ENCODE assay signal across 8 cellular contexts in genomic region chr7:50068026-50068425, GRCh38. TPM values are rescaled to one million over a fixed set of nuclear protein-coding genes. Genes with fewer than 3 reads are reported as not detected.
A peak's percentile ranks its signal among the peaks of the same experiment; 100 is the strongest.
DNase-seq lines count a peak whose midpoint lies in the region; ATAC-seq and TF ChIP-seq lines count a peak whose summit lies in the region.

No MANE protein-coding gene starts in this region.

- H3K4me3 ChIP-seq in iPS DF 6.9 (ENCODE audit: low read length) (no peak overlapping the region), tibial artery (peak overlapping the region; percentile 56 to 60)

- intact Hi-C loops in activated B cell treated with CpG ODN at 0.5 μM for 24 hours (cut with micrococcal nuclease) (no loop called here), tibial artery (cut with DNase I; ENCODE audit: low total_unique reads) (no loop called here)

- peak overlapping the region; percentile 81 for H3K4me3 Mint-ChIP-seq in activated B cell treated with CpG ODN at 0.5 μM for 24 hours

- POLR2A ChIA-PET in activated B cell treated with CpG ODN at 0.5 μM for 24 hours (lab: Charles Lee): interaction anchor here (1.5 kb wide), 1 partner anchor 382 kb away, joined by 4 read pairs; the partner anchor contains the start of gene FIGNL1

- peaks cover 21% of the 10 kb centered on the region for H3K4me1 Mint-ChIP-seq in activated B cell treated with CpG ODN at 0.5 μM for 24 hours

- peak overlapping the region; percentile 91 for H3K27ac Mint-ChIP-seq in activated B cell treated with CpG ODN at 0.5 μM for 24 hours

- peaks cover 2% of the 10 kb centered on the region for H3K9me3 ChIP-seq in iPS DF 6.9 (ENCODE audit: control insufficient read depth, insufficient read depth, low read length)
- H3K9me3 ChIP-seq in tibial artery: peaks cover under 1 to 15% (median under 1%) of the 10 kb centered on the region in 3 donors

- no peaks in the 10 kb centered on the region for H3K27me3 ChIP-seq in iPS DF 6.9 (ENCODE audit: control insufficient read depth, insufficient read depth, low read length)
- no peaks in the 10 kb centered on the region for H3K27me3 ChIP-seq in tibial artery

- H3K36me3 Mint-ChIP-seq in activated B cell treated with CpG ODN at 0.5 μM for 24 hours (ENCODE audit: low read depth): peaks cover 4% of the 10 kb centered on the region

- H3K27ac ChIP-seq in iPS DF 6.9 (ENCODE audit: low read length) (no peak overlapping the region), tibial artery (no peak overlapping the region)

- H3K4me1 ChIP-seq in iPS DF 6.9 (ENCODE audit: control insufficient read depth, insufficient read depth, low read length): peaks cover 3% of the 10 kb centered on the region; the same call in 1 of the 2 replicates
- H3K4me1 ChIP-seq in tibial artery: peaks cover 0 to 16% (median 14%) of the 10 kb centered on the region in 4 donors

- no CpG with 5 or more reads among the region's 2 CpGs for WGBS in iPS DF 6.9 (ENCODE audit: insufficient coverage, insufficient read length)

- H3K9me3 Mint-ChIP-seq in activated B cell treated with CpG ODN at 0.5 μM for 24 hours: peaks cover 11% of the 10 kb centered on the region

- H3K27me3 Mint-ChIP-seq in activated B cell treated with CpG ODN at 0.5 μM for 24 hours: peaks cover under 1% of the 10 kb centered on the region

- no peak for TF ChIP-seq CTCF in activated B cell treated with CpG ODN at 0.5 μM for 24 hours (IDR thresholded peaks at IDR 0.05)
- peak in 1 of 2 experiments; percentile 25 for TF ChIP-seq CTCF in tibial artery (IDR thresholded peaks at IDR 0.05)

- DNase-seq in activated CD4-positive, CD25-positive, alpha-beta regulatory T cell (lab: John Stamatoyannopoulos, UW): no peak
- DNase-seq in activated B cell treated with CpG ODN at 0.5 μM for 24 hours (no peak), iPS DF 6.9 (ENCODE audit: low read depth, low spot score) (peak; percentile 0), tibial artery (no peak), activated gamma-delta T cell treated with Interleukin-2 at 50 U/mL for 16 hours (no peak)

- ATAC-seq in activated CD4-positive, CD25-positive, alpha-beta regulatory T cell treated with anti-CD3 and anti-CD28 coated beads, Interleukin-2, amount 50 U/mL, for 24 hours: peak; percentile 42 to 46
- ATAC-seq in HG03442 (IDR thresholded peaks at IDR 0.05; ENCODE audit: unreplicated experiment) (peak; percentile 46), activated B cell treated with CpG ODN at 0.5 μM for 24 hours (ENCODE audit: low read depth) (peak; percentile 59), GM18870 (IDR thresholded peaks at IDR 0.05; ENCODE audit: unreplicated experiment) (no peak)

- H3K36me3 ChIP-seq in iPS DF 6.9 (ENCODE audit: control insufficient read depth, insufficient read depth, low read length) (no peaks in the 10 kb centered on the region), tibial artery (no peaks in the 10 kb centered on the region)

- CTCF ChIA-PET in activated B cell treated with CpG ODN at 0.5 μM for 24 hours (lab: Charles Lee): interaction anchor here (0.6 to 1.8 kb wide), 3 partner anchors 25 to 1093 kb away, joined by 3 to 21 read pairs (median 5); partner anchors contain the start of gene ZPBP

RNA-seq across cellular contexts. Expression of gene ZPBP, which starts 25.0 kb away (rescaled TPM):
- not detected in 2 replicates for total RNA-seq in activated B cell treated with CpG ODN at 0.5 μM for 24 hours
